In the genomic region with DNA sequence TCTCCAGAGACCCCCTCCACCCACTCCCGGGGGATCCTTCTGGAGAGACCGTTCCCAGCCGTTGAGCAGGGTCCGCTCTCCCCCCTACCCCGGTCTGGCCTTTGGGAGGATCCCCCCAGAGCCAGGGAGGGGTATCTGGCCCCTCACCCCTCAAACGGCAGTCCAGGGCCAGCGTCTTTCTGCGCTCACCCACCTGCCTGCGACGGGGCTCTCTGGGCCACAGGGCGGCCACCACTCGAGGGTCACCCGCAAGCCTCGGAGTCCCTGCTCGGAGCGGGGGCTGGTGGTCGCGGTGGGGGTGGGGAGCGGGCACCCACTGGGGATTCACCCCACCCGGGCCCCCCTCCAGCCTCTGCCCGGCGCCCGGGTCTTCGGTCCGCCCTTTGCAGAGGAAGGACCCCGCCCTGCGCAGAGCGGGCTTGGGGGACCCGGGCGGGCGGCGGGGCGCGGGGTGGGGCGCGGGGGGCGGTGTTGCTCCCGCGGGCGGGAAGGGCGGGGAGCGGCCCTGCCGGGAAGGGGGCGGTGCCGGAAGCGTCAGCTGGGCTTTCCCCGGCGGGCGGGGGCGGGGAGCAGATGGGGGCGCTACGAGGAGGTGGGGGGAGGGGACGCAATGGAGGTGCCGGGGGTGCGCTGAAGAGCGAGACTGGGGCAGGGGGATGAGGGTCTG, we compare ENCODE assay signal across 8 cellular contexts. TPM values are rescaled to one million over a fixed set of nuclear protein-coding genes. Genes with fewer than 3 reads are reported as not detected.
DNase-seq lines count a peak whose midpoint lies in the region; ATAC-seq and TF ChIP-seq lines count a peak whose summit lies in the region.

No MANE protein-coding gene starts in this region.

- H3K27me3 Mint-ChIP-seq in IgD-negative memory B cell: no peaks in the 10 kb centered on the region
- H3K27me3 Mint-ChIP-seq in central memory CD8-positive, alpha-beta T cell: no peaks in the 10 kb centered on the region

- H3K4me1 ChIP-seq in left lung: peaks cover 32 to 85% of the 10 kb centered on the region in 2 donors

- H3K36me3 ChIP-seq in left lung: no peaks in the 10 kb centered on the region

- H3K9me3 ChIP-seq in left lung: no peaks in the 10 kb centered on the region

- H3K4me1 Mint-ChIP-seq in IgD-negative memory B cell: peaks cover 6 to 27% (median 24%) of the 10 kb centered on the region in 3 donors
- peaks cover 19% of the 10 kb centered on the region for H3K4me1 Mint-ChIP-seq in central memory CD8-positive, alpha-beta T cell

- no peaks in the 10 kb centered on the region for H3K9me3 Mint-ChIP-seq in IgD-negative memory B cell
- H3K9me3 Mint-ChIP-seq in central memory CD8-positive, alpha-beta T cell: no peaks in the 10 kb centered on the region

- intact Hi-C loops in left lung (cut with DNase I): no loop called here

- peak overlapping the region in 3 of 4 donors; percentile 76 to 77 (median 77) for H3K4me3 Mint-ChIP-seq in IgD-negative memory B cell
- peak overlapping the region; percentile 68 for H3K4me3 Mint-ChIP-seq in central memory CD8-positive, alpha-beta T cell

- TF ChIP-seq CTCF in AG09309 (IDR thresholded peaks at IDR 0.05; ENCODE audit: control insufficient read depth, insufficient read depth, low read depth, low read length, missing control alignments) (no peak), left lung (IDR thresholded peaks at IDR 0.05) (no peak)

- peak overlapping the region; percentile 95 to 99 for H3K27ac ChIP-seq in left lung

- peak; percentile 5 for ATAC-seq in central memory CD8-positive, alpha-beta T cell (replicated peaks; ENCODE audit: extremely low read depth, poor library complexity, severe bottlenecking)
- ATAC-seq in left lung: peak; percentile 35
- no peak for ATAC-seq in GM21576 (IDR thresholded peaks at IDR 0.05; ENCODE audit: unreplicated experiment)

- H3K36me3 Mint-ChIP-seq in IgD-negative memory B cell: no peaks in the 10 kb centered on the region
- H3K36me3 Mint-ChIP-seq in central memory CD8-positive, alpha-beta T cell (ENCODE audit: insufficient read depth): peaks cover 9% of the 10 kb centered on the region

- no peaks in the 10 kb centered on the region for H3K27me3 ChIP-seq in left lung

- H3K4me3 ChIP-seq in AG09309 (ENCODE audit: control insufficient read depth, low read depth, low read length) (peak overlapping the region; percentile 20), left lung (peak overlapping the region; percentile 47 to 71)

- H3K27ac Mint-ChIP-seq in IgD-negative memory B cell: peak overlapping the region; percentile 59 to 92 (median 90)
- H3K27ac Mint-ChIP-seq in central memory CD8-positive, alpha-beta T cell (ENCODE audit: low read depth): no peak overlapping the region

- DNase-seq in AG09309 (ENCODE audit: low read depth) (no peak), left lung (peak; percentile 89 to 98), SHP77 treated with DMSO at 0.1 percent for 48 hours (lab: John Stamatoyannopoulos, UW) (no peak)
- peak; percentile 70 for DNase-seq in activated CD4-positive, CD25-positive, alpha-beta regulatory T cell treated with anti-CD3 and anti-CD28 coated beads, Interleukin-2, amount 50 U/mL, for 16 hours (ENCODE audit: low read depth, low spot score)
- peak; percentile 40 to 61 for DNase-seq in central memory CD8-positive, alpha-beta T cell (ENCODE audit: low spot score in 2 of 2)
- DNase-seq in stimulated activated CD8-positive, alpha-beta memory T cell treated with anti-CD3 and anti-CD28 coated beads, Interleukin-12 subunit alpha, Interleukin-12 subunit beta, amount 100 ng/mL, for 1 hour (ENCODE audit: low read depth): peak; percentile 83

RNA-seq across cellular contexts. Expression of gene CRELD2, which starts 16.6 kb away (rescaled TPM):
- polyA plus RNA-seq in IgD-negative memory B cell: 29.7 TPM
- 10 to 100 TPM; 59.7 to 79.7 TPM for total RNA-seq in left lung

RNA-seq across cellular contexts. Expression of gene ALG12, which starts 16.8 kb away (rescaled TPM):
- 13.4 TPM for polyA plus RNA-seq in IgD-negative memory B cell
- 10 to 100 TPM; 29.4 to 35.2 TPM for total RNA-seq in left lung

RNA-seq across cellular contexts. Expression of gene PIM3, which starts 25.5 kb away (rescaled TPM):
- polyA plus RNA-seq in IgD-negative memory B cell: 47.1 TPM
- 100 to 1,000 TPM in 1 of 2 donors, 10 to 100 TPM in 1; 80.6 to 129 TPM for total RNA-seq in left lung

Comparison
In these comparisons a context has a peak if more than half of its experiments do, and no peak if none do; other contexts are left out.
1. DNase-seq: peak in activated CD4-positive, CD25-positive, alpha-beta regulatory T cell treated with anti-CD3 and anti-CD28 coated beads, Interleukin-2, amount 50 U/mL, for 16 hours (single experiment), central memory CD8-positive, alpha-beta T cell (2 of 2), left lung (2 of 2) and stimulated activated CD8-positive, alpha-beta memory T cell treated with anti-CD3 and anti-CD28 coated beads, Interleukin-12 subunit alpha, Interleukin-12 subunit beta, amount 100 ng/mL, for 1 hour (single experiment); none in AG09309 (single experiment) and SHP77 treated with DMSO at 0.1 percent for 48 hours (single experiment).